ENCODE assay signal across 9 cellular contexts in genomic region chr18:10519366-10519765, GRCh38. TPM values are rescaled to one million over a fixed set of nuclear protein-coding genes. Genes with fewer than 3 reads are reported as not detected.
A peak's percentile ranks its signal among the peaks of the same experiment; 100 is the strongest.
DNase-seq lines count a peak whose midpoint lies in the region; ATAC-seq, FAIRE-seq and TF ChIP-seq lines count a peak whose summit lies in the region.
"Had no signal": no experiment of that assay in that cellular context is flagged by ENCODE, and none has a peak within 500 bp of the region (broad histone marks: within the 10 kb centered on the region; RNA-seq: fewer than 3 reads in every experiment).

No MANE protein-coding gene starts in this region.

- TF ChIP-seq CTCF in OCI-LY7 (conservative IDR thresholded peaks at IDR 0.05; ENCODE audit: low read length): no peak
- TF ChIP-seq CTCF in fibroblast of pulmonary artery (IDR thresholded peaks at IDR 0.05; ENCODE audit: low read length, missing control alignments): no peak

- H3K27me3 ChIP-seq in ACC112 (ENCODE audit: insufficient read depth, low read length): peaks cover 54% of the 10 kb centered on the region
- H3K27me3 ChIP-seq: foreskin keratinocyte had no signal

- H3K9me3 ChIP-seq in OCI-LY7 (ENCODE audit: low read length): no peaks in the 10 kb centered on the region

- H3K27ac ChIP-seq in ACC112 (ENCODE audit: low read depth, low read length): no peak overlapping the region
- H3K27ac ChIP-seq in OCI-LY7 (ENCODE audit: low read depth, low read length, poor library complexity, severe bottlenecking): no peak overlapping the region
- H3K27ac ChIP-seq: foreskin keratinocyte had no signal

- no peaks in the 10 kb centered on the region for H3K9me2 ChIP-seq in OCI-LY7 (ENCODE audit: insufficient read depth, low read length)

- H3K4me1 ChIP-seq in ACC112 (ENCODE audit: control insufficient read depth, insufficient read depth, low read length, unreplicated experiment) (peaks cover 12% of the 10 kb centered on the region), OCI-LY7 (ENCODE audit: insufficient read depth, low read length, poor library complexity, severe bottlenecking) (peaks cover 5% of the 10 kb centered on the region)

- H4K20me1 ChIP-seq in OCI-LY7 (ENCODE audit: insufficient read depth, low read length): 0 out of 2 replicates have a peak, but pooled peaks cover 4% of the 10 kb centered on the region

- no peak overlapping the region for H3K4me2 ChIP-seq in OCI-LY7 (ENCODE audit: low read length)

- DNase-seq in OCI-LY7 (ENCODE audit: low spot score): no peak
- DNase-seq in fibroblast of pulmonary artery (ENCODE audit: low read depth): peak; percentile 14
- peak; percentile 15 for DNase-seq in renal cortical epithelial cell (ENCODE audit: low read depth)
- no peak for DNase-seq in NCI-H345 treated with DMSO at 0.1 percent for 48 hours (lab: John Stamatoyannopoulos, UW; ENCODE audit: unreplicated experiment)
- no peak for DNase-seq in ACHN
- no peak for DNase-seq in urothelium cell line (ENCODE audit: low spot score)

- H3K36me3 ChIP-seq in ACC112 (ENCODE audit: insufficient read depth, low read length) (no peaks in the 10 kb centered on the region), OCI-LY7 (ENCODE audit: insufficient read depth, low read length) (no peaks in the 10 kb centered on the region)

- FAIRE-seq in urothelium cell line (lab: Jason Lieb, UNC): no peak

- in situ Hi-C loops in ACHN (cut with HindIII; ENCODE audit: low pct_ligation_motif_present, low pct_unique_long_range_greater_than_20kb, low sequenced_read_pairs): loop anchor here (25.0 kb wide), 1 partner anchor 557 kb away; no protein-coding TSS in a partner anchor

- peak overlapping the region; percentile 20; the same call in 1 of the 2 replicates for H3K4me3 ChIP-seq in ACC112 (ENCODE audit: low read depth, low read length)
- H3K4me3 ChIP-seq in OCI-LY7 (ENCODE audit: low read depth, low read length, poor library complexity, severe bottlenecking): no peak overlapping the region
- H3K4me3 ChIP-seq in fibroblast of pulmonary artery (replicated peaks; ENCODE audit: low read depth, low read length): no peak overlapping the region

- H2AFZ ChIP-seq in ACC112 (ENCODE audit: low read length, unreplicated experiment): no peak overlapping the region
- H2AFZ ChIP-seq in OCI-LY7 (ENCODE audit: low read length): peak overlapping the region; percentile 76; the same call in 1 of the 2 replicates

- intact Hi-C loops in OCI-LY7 (cut with micrococcal nuclease; ENCODE audit: unreplicated experiment): loop anchor here (10.0 kb wide), 1 partner anchor 245 kb away; no protein-coding TSS in a partner anchor

- no peak for ATAC-seq in GM21360 (IDR thresholded peaks at IDR 0.05; ENCODE audit: unreplicated experiment)

- CTCF ChIA-PET in OCI-LY7 (lab: Charles Lee; ENCODE audit: unreplicated experiment): interaction anchor here (0.6 to 1.4 kb wide), 3 partner anchors 36 to 606 kb away, joined by 3 read pairs; partner anchors contain the start of gene VAPA

- no TSS peak for BruUV-seq in OCI-LY7 (replicated peaks; lab: Mats Ljungman, UMichigan)

- POLR2A ChIA-PET in OCI-LY7 (lab: Charles Lee): interaction anchor here (1.6 kb wide), 1 partner anchor 606 kb away, joined by 3 read pairs; the partner anchor contains the start of gene VAPA

- no peaks in the 10 kb centered on the region for H3K79me2 ChIP-seq in ACC112 (ENCODE audit: control insufficient read depth, insufficient read depth, low read length, unreplicated experiment)
- no peaks in the 10 kb centered on the region for H3K79me2 ChIP-seq in OCI-LY7 (ENCODE audit: insufficient read depth, low read depth, low read length)

RNA-seq across cellular contexts. Expression of gene NAPG, which starts 6.5 kb away (rescaled TPM):
- 34.6 and 41.4 TPM in 2 replicates for total RNA-seq in OCI-LY7 (2014; rRNA removed; shearing (Covaris generic))
- total RNA-seq in OCI-LY7 (2022): 52.3 and 52.9 TPM in 2 replicates
- total RNA-seq in renal cortical epithelial cell: 43.2 and 82.5 TPM in 2 replicates

Comparison
In these comparisons a context has a peak if more than half of its experiments do, and no peak if none do; other contexts are left out.
1. DNase-seq: peak in fibroblast of pulmonary artery (single experiment) and renal cortical epithelial cell (single experiment); none in OCI-LY7 (single experiment), NCI-H345 treated with DMSO at 0.1 percent for 48 hours (single experiment), ACHN (single experiment) and urothelium cell line (single experiment).